ENCODE assay signal across 13 cellular contexts in genomic region chr2:8412082-8412481, GRCh38.
A peak's percentile ranks its signal among the peaks of the same experiment; 100 is the strongest.
DNase-seq lines count a peak whose midpoint lies in the region; FAIRE-seq and TF ChIP-seq lines count a peak whose summit lies in the region.
"Had no signal": no experiment of that assay in that cellular context is flagged by ENCODE, and none has a peak within 500 bp of the region (broad histone marks: within the 10 kb centered on the region; RNA-seq: fewer than 3 reads in every experiment).

No MANE protein-coding gene starts in this region.

- H3K27me3 ChIP-seq in left ventricle myocardium inferior (ENCODE audit: low read depth): no peaks in the 10 kb centered on the region
- H3K27me3 ChIP-seq in neuronal stem cell (ENCODE audit: control insufficient read depth in 3 of 3, insufficient read depth in 3 of 3, low read depth in 1 of 3, low read length in 3 of 3): no peaks in the 10 kb centered on the region
- H3K27me3 ChIP-seq: BLaER1, MG63 had no signal

- intact Hi-C loops in left ventricle myocardium inferior (cut with micrococcal nuclease): no loop called here

- no peaks in the 10 kb centered on the region for H3K79me1 ChIP-seq in neuronal stem cell (ENCODE audit: low read depth, low read length)

- peak overlapping the region; percentile 72 for H2AFZ ChIP-seq in neuronal stem cell (ENCODE audit: low read length)

- H4K91ac ChIP-seq in neuronal stem cell (ENCODE audit: low read depth, low read length, poor library complexity): no peak overlapping the region

- H3K27ac ChIP-seq in left ventricle myocardium inferior (replicated peaks) (peak overlapping the region; percentile 61), neuronal stem cell (replicated peaks; ENCODE audit: low read length) (no peak overlapping the region)
- H3K27ac ChIP-seq: BLaER1, SJCRH30 had no signal

- no CpG with 5 or more reads among the region's 9 CpGs for WGBS in neuronal stem cell (ENCODE audit: extremely low coverage in 2 of 2, insufficient read length in 2 of 2, insufficient replicate concordance in 1 of 2), 2 donors

- H4K8ac ChIP-seq in neuronal stem cell (ENCODE audit: low read depth, low read length): no peak overlapping the region

- DNase-seq in COLO668 (lab: John Stamatoyannopoulos, UW; ENCODE audit: unreplicated experiment) (peak; percentile 79), RCC 7860 (ENCODE audit: low spot score) (peak; percentile 79), left ventricle myocardium inferior (no peak), neuronal stem cell (ENCODE audit: low spot score) (no peak), NK-92 (lab: John Stamatoyannopoulos, UW; ENCODE audit: unreplicated experiment) (no peak), GM19240 (ENCODE audit: insufficient read length, low spot score) (no peak), Ammon's horn (ENCODE audit: low spot score) (no peak)
- DNase-seq in activated CD4-positive, alpha-beta T cell treated with anti-CD3 and anti-CD28 coated beads for 1 hour: no peak
- DNase-seq: MG63, NCI-H510A treated with DMSO at 0.1 percent for 48 hours, SJCRH30 had no signal

- no peak overlapping the region for H3K4me2 ChIP-seq in neuronal stem cell (ENCODE audit: insufficient read depth, low read length, poor library complexity, severe bottlenecking)
- H3K4me2 ChIP-seq: BLaER1 had no signal

- H3K4me3 ChIP-seq in left ventricle myocardium inferior: no peak overlapping the region
- H3K4me3 ChIP-seq in neuronal stem cell (ENCODE audit: low read length in 2 of 2): no peak overlapping the region
- H3K4me3 ChIP-seq: BLaER1, MG63, SJCRH30 had no signal

- H3K4ac ChIP-seq in neuronal stem cell (ENCODE audit: low read length): no peak overlapping the region

- no peak overlapping the region for H2BK5ac ChIP-seq in neuronal stem cell (ENCODE audit: low read length)

- peaks cover 31% of the 10 kb centered on the region for H3K4me1 ChIP-seq in left ventricle myocardium inferior
- peaks cover 6 to 10% of the 10 kb centered on the region in 2 donors for H3K4me1 ChIP-seq in neuronal stem cell (ENCODE audit: control insufficient read depth in 2 of 2, insufficient read depth in 1 of 2, low read depth in 1 of 2, low read length in 2 of 2)
- H3K4me1 ChIP-seq: BLaER1, SJCRH30 had no signal

- TF ChIP-seq CTCF in left ventricle myocardium inferior (IDR thresholded peaks at IDR 0.05; ENCODE audit: borderline replicate concordance): no peak

- no peak overlapping the region for H3K9ac ChIP-seq in neuronal stem cell (ENCODE audit: low read depth, low read length, poor library complexity)
- H3K9ac ChIP-seq: BLaER1 had no signal

- H3K18ac ChIP-seq in neuronal stem cell (ENCODE audit: low read length): peak overlapping the region; percentile 2

- no peak overlapping the region for H3K14ac ChIP-seq in neuronal stem cell (ENCODE audit: low read length)

- no peak overlapping the region for H2BK15ac ChIP-seq in neuronal stem cell (ENCODE audit: low read length)

- H3K23ac ChIP-seq in neuronal stem cell (ENCODE audit: low read depth, low read length, poor library complexity): no peak overlapping the region

- H2BK12ac ChIP-seq in neuronal stem cell (ENCODE audit: low read length): no peak overlapping the region

- H3K36me3 ChIP-seq in left ventricle myocardium inferior (no peaks in the 10 kb centered on the region), neuronal stem cell (replicated peaks in 1 of 2; ENCODE audit: control insufficient read depth in 2 of 2, insufficient read depth in 2 of 2, low read length in 2 of 2) (no peaks in the 10 kb centered on the region)
- H3K36me3 ChIP-seq: BLaER1, MG63, SJCRH30 had no signal

- H2BK120ac ChIP-seq in neuronal stem cell (ENCODE audit: low read depth, low read length): no peak overlapping the region

- H2AK5ac ChIP-seq in neuronal stem cell (ENCODE audit: low read depth, low read length): no peak overlapping the region

- H3K9me3 ChIP-seq in left ventricle myocardium inferior (replicated peaks): no peaks in the 10 kb centered on the region
- H3K9me3 ChIP-seq in neuronal stem cell (replicated peaks in 1 of 2; ENCODE audit: control insufficient read depth in 2 of 2, insufficient read depth in 1 of 2, low read depth in 1 of 2, low read length in 2 of 2): no peaks in the 10 kb centered on the region
- H3K9me3 ChIP-seq: BLaER1, MG63, SJCRH30 had no signal

- FAIRE-seq in RCC 7860 (lab: Jason Lieb, UNC): peak; percentile 75
- FAIRE-seq: endometrium had no signal

Comparison
In these comparisons a context has a peak if more than half of its experiments do, and no peak if none do; other contexts are left out.
1. DNase-seq: peak in COLO668 (single experiment) and RCC 7860 (single experiment); none in left ventricle myocardium inferior (single experiment), neuronal stem cell (single experiment), activated CD4-positive, alpha-beta T cell treated with anti-CD3 and anti-CD28 coated beads for 1 hour (single experiment), NK-92 (single experiment), GM19240 (single experiment) and Ammon's horn (single experiment).